8 cellular contexts compared by ENCODE assay signal in the genomic region with DNA sequence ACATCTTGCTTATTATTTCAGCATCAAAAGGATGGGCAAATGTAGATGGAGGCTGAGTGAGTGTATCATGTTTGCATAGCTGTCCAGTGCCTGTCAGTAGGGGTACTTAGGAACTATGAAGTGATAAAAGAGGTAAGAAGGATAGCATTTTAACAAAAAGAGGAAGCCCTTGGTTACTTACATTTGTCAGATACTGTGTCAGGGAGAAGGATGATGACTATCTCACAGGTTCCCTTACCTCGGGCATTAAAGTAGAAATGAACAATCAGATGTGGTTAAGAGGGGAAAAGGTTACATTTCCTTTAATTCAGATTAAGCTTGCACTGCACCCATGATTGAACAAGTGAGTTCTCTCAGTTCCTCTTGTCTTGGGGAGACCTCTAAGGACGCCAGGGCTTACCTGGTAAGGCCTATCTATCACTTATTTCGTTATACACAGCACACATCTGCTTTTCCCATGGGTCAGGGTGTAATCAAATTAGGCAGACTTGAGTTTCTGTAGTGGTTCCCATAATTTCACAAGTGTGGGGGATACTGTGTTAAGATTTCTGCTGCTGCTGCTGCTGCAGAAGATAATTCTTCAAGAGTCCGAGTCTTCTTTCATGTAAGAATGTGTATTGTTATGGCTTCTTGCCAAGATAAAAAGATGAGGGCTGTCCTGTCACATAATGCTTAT. TPM values are rescaled to one million over a fixed set of nuclear protein-coding genes. Genes with fewer than 3 reads are reported as not detected.
DNase-seq lines count a peak whose midpoint lies in the region; ATAC-seq and TF ChIP-seq lines count a peak whose summit lies in the region.

No MANE protein-coding gene starts in this region.

- TF ChIP-seq CTCF in activated CD8-positive, alpha-beta T cell treated with anti-CD3 and anti-CD28 coated beads for 36 hours (IDR thresholded peaks at IDR 0.05) = no peak
- TF ChIP-seq CTCF in liver (IDR thresholded peaks at IDR 0.05; ENCODE audit: low read depth, low read length, missing input control) = no peak

- no peak for TF ChIP-seq RAD21 in liver (IDR thresholded peaks at IDR 0.05)

- no peaks in the 10 kb centered on the region for H3K9me3 ChIP-seq in liver (ENCODE audit: control insufficient read depth in 4 of 4, low read length in 3 of 4)

- DNase-seq in GF-D8 (lab: John Stamatoyannopoulos, UW) = peak; percentile 77
- peak; percentile 22 for DNase-seq in activated CD8-positive, alpha-beta T cell treated with anti-CD3 and anti-CD28 coated beads for 36 hours
- no peak for DNase-seq in effector CD4-positive, alpha-beta T cell
- DNase-seq in COLO829 (ENCODE audit: low spot score) = no peak
- no peak for DNase-seq in DMS 273 (lab: John Stamatoyannopoulos, UW; ENCODE audit: unreplicated experiment)

- peak overlapping the region; percentile 75 for H3K27ac Mint-ChIP-seq in activated CD8-positive, alpha-beta T cell treated with anti-CD3 and anti-CD28 coated beads for 36 hours

- CTCF ChIA-PET in activated CD8-positive, alpha-beta T cell treated with anti-CD3 and anti-CD28 coated beads for 36 hours (lab: Charles Lee) = no interaction called here

- H3K27me3 Mint-ChIP-seq in activated CD8-positive, alpha-beta T cell treated with anti-CD3 and anti-CD28 coated beads for 36 hours = peaks cover 1% of the 10 kb centered on the region

- no peaks in the 10 kb centered on the region for H3K27me3 ChIP-seq in liver (ENCODE audit: control insufficient read depth in 4 of 4, insufficient read depth in 4 of 4, low read length in 3 of 4)

- POLR2A ChIA-PET in activated CD8-positive, alpha-beta T cell treated with anti-CD3 and anti-CD28 coated beads for 36 hours (lab: Charles Lee) = interaction anchor here (0.8 to 1.2 kb wide), 2 partner anchors 9 to 309 kb away, joined by 3 to 4 read pairs; no protein-coding TSS in a partner anchor

- peaks cover 0 to 19% (median 13%) of the 10 kb centered on the region in 4 donors for H3K36me3 ChIP-seq in liver (ENCODE audit: control insufficient read depth in 4 of 4, insufficient read depth in 3 of 4, low read depth in 1 of 4, low read length in 3 of 4)

- no peaks in the 10 kb centered on the region for H3K9me3 Mint-ChIP-seq in activated CD8-positive, alpha-beta T cell treated with anti-CD3 and anti-CD28 coated beads for 36 hours

- H3K4me3 ChIP-seq in liver (ENCODE audit: low read depth in 1 of 3, low read length in 3 of 3) = peak overlapping the region in 1 of 3 donors; percentile 25

- intact Hi-C loops in activated CD8-positive, alpha-beta T cell treated with anti-CD3 and anti-CD28 coated beads for 36 hours (cut with micrococcal nuclease) = loop anchor here (5.0 kb wide), 1 partner anchor 72 kb away; no protein-coding TSS in a partner anchor

- peak overlapping the region; percentile 82 to 84 for H3K27ac ChIP-seq in liver (ENCODE audit: low read depth in 1 of 2, low read length in 2 of 2)

- H3K36me3 Mint-ChIP-seq in activated CD8-positive, alpha-beta T cell treated with anti-CD3 and anti-CD28 coated beads for 36 hours (ENCODE audit: low read depth) = peaks cover 29% of the 10 kb centered on the region

- H3K4me3 Mint-ChIP-seq in activated CD8-positive, alpha-beta T cell treated with anti-CD3 and anti-CD28 coated beads for 36 hours = peak overlapping the region; percentile 9

- ATAC-seq in GM21367 (IDR thresholded peaks at IDR 0.05; ENCODE audit: unreplicated experiment) (peak; percentile 82), HG03565 (IDR thresholded peaks at IDR 0.05; ENCODE audit: unreplicated experiment) (peak; percentile 72)
- peak; percentile 77 for ATAC-seq in activated CD8-positive, alpha-beta T cell treated with anti-CD3 and anti-CD28 coated beads for 36 hours

- H3K9ac ChIP-seq in liver (ENCODE audit: low read depth in 1 of 2, low read length in 2 of 2) = peak overlapping the region in 1 of 2 donors; percentile 61

- H3K4me1 ChIP-seq in liver (ENCODE audit: control insufficient read depth in 4 of 4, insufficient read depth in 4 of 4, low read length in 3 of 4) = peaks cover 6 to 51% (median 44%) of the 10 kb centered on the region in 4 donors

- 44% methylated on average over 4 of the region's 4 CpGs for WGBS in liver

- H3K4me1 Mint-ChIP-seq in activated CD8-positive, alpha-beta T cell treated with anti-CD3 and anti-CD28 coated beads for 36 hours (ENCODE audit: low read depth) = peaks cover 61% of the 10 kb centered on the region

TF ChIP-seq in liver, 16 proteins besides CTCF, POLR2A, EP300 and RAD21:
- TF ChIP-seq NR2F2 (IDR thresholded peaks at IDR 0.05) = no peak
- TF ChIP-seq SP1 (IDR thresholded peaks at IDR 0.05) = no peak
- no peak for TF ChIP-seq FOXA2 (IDR thresholded peaks at IDR 0.05)
- TF ChIP-seq, protein P1, sequence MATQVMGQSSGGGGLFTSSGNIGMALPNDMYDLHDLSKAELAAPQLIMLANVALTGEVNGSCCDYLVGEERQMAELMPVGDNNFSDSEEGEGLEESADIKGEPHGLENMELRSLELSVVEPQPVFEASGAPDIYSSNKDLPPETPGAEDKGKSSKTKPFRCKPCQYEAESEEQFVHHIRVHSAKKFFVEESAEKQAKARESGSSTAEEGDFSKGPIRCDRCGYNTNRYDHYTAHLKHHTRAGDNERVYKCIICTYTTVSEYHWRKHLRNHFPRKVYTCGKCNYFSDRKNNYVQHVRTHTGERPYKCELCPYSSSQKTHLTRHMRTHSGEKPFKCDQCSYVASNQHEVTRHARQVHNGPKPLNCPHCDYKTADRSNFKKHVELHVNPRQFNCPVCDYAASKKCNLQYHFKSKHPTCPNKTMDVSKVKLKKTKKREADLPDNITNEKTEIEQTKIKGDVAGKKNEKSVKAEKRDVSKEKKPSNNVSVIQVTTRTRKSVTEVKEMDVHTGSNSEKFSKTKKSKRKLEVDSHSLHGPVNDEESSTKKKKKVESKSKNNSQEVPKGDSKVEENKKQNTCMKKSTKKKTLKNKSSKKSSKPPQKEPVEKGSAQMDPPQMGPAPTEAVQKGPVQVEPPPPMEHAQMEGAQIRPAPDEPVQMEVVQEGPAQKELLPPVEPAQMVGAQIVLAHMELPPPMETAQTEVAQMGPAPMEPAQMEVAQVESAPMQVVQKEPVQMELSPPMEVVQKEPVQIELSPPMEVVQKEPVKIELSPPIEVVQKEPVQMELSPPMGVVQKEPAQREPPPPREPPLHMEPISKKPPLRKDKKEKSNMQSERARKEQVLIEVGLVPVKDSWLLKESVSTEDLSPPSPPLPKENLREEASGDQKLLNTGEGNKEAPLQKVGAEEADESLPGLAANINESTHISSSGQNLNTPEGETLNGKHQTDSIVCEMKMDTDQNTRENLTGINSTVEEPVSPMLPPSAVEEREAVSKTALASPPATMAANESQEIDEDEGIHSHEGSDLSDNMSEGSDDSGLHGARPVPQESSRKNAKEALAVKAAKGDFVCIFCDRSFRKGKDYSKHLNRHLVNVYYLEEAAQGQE (IDR thresholded peaks at IDR 0.05) = no peak
- TF ChIP-seq, protein P2, sequence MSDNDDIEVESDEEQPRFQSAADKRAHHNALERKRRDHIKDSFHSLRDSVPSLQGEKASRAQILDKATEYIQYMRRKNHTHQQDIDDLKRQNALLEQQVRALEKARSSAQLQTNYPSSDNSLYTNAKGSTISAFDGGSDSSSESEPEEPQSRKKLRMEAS (IDR thresholded peaks at IDR 0.05) = no peak
- no peak for TF ChIP-seq YY1 (IDR thresholded peaks at IDR 0.05)
- no peak for TF ChIP-seq RXRA (IDR thresholded peaks at IDR 0.05)
- no peak for TF ChIP-seq HNF4G (IDR thresholded peaks at IDR 0.05)
- no peak for TF ChIP-seq HNF4A (conservative IDR thresholded peaks at IDR 0.05)
- TF ChIP-seq FOXA1 (IDR thresholded peaks at IDR 0.05) = no peak
- no peak for TF ChIP-seq JUND (IDR thresholded peaks at IDR 0.05)
- TF ChIP-seq EGR1 (IDR thresholded peaks at IDR 0.05; ENCODE audit: low read depth in 2 of 2) = no peak
- TF ChIP-seq, protein P3, sequence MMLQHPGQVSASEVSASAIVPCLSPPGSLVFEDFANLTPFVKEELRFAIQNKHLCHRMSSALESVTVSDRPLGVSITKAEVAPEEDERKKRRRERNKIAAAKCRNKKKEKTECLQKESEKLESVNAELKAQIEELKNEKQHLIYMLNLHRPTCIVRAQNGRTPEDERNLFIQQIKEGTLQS (IDR thresholded peaks at IDR 0.05) = no peak
- TF ChIP-seq, protein P4, sequence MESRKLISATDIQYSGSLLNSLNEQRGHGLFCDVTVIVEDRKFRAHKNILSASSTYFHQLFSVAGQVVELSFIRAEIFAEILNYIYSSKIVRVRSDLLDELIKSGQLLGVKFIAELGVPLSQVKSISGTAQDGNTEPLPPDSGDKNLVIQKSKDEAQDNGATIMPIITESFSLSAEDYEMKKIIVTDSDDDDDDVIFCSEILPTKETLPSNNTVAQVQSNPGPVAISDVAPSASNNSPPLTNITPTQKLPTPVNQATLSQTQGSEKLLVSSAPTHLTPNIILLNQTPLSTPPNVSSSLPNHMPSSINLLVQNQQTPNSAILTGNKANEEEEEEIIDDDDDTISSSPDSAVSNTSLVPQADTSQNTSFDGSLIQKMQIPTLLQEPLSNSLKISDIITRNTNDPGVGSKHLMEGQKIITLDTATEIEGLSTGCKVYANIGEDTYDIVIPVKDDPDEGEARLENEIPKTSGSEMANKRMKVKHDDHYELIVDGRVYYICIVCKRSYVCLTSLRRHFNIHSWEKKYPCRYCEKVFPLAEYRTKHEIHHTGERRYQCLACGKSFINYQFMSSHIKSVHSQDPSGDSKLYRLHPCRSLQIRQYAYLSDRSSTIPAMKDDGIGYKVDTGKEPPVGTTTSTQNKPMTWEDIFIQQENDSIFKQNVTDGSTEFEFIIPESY (IDR thresholded peaks at IDR 0.05) = no peak
- TF ChIP-seq TAF1 (conservative IDR thresholded peaks at IDR 0.05) = no peak
- TF ChIP-seq GABPA (IDR thresholded peaks at IDR 0.05 in 1 of 2, conservative IDR thresholded peaks at IDR 0.05 in 1 of 2) = no peak

RNA-seq across cellular contexts. Expression of a gene that starts 4.5 kb away (rescaled TPM):
- 1 to 10 TPM; 7.5 to 9.0 TPM for total RNA-seq in activated CD8-positive, alpha-beta T cell treated with anti-CD3 and anti-CD28 coated beads for 36 hours
- total RNA-seq in liver = 10 to 100 TPM; 21.7 to 72.2 TPM
- 10 to 100 TPM in 1 of 2 donors, 1 to 10 TPM in 1; 6.0 to 12.8 TPM for polyA plus RNA-seq in liver

Comparison
In these comparisons a context has a peak if more than half of its experiments do, and no peak if none do; other contexts are left out.
1. DNase-seq: peak in GF-D8 (single experiment) and activated CD8-positive, alpha-beta T cell treated with anti-CD3 and anti-CD28 coated beads for 36 hours (single experiment); none in effector CD4-positive, alpha-beta T cell (single experiment), COLO829 (single experiment) and DMS 273 (single experiment).
2. Peak in every context shown above with its lines, with median percentiles within 50 percentile points of each other: ATAC-seq.